1 cellular context compared by ENCODE assay signal in genomic region chr14:36022765-36023415, GRCh38.
TF ChIP-seq lines count a peak whose summit lies in the region.

No MANE protein-coding gene starts in this region.

TF ChIP-seq in HepG2, 621 proteins besides CTCF, POLR2A, EP300 and RAD21 (continued from another document):
- no peak for TF ChIP-seq PAXIP1 (CRISPR knock-in tag; conservative IDR thresholded peaks at IDR 0.05)
